In genomic region chr6:42845327-42845694, GRCh38 we compare ENCODE assay signal across 1 cellular context.
TF ChIP-seq lines count a peak whose summit lies in the region.

No MANE protein-coding gene starts in this region.

TF ChIP-seq in WTC11, 78 proteins besides CTCF, POLR2A, EP300 and RAD21 (continued from another document):
- TF ChIP-seq STAT6 (CRISPR knock-in tag; conservative IDR thresholded peaks at IDR 0.05; ENCODE audit: low read depth), result no peak
